In genomic region chr1:90718411-90719320, GRCh38 we compare ENCODE assay signal across 8 cellular contexts. TPM values are rescaled to one million over a fixed set of nuclear protein-coding genes. Genes with fewer than 3 reads are reported as not detected.
DNase-seq lines count a peak whose midpoint lies in the region; ATAC-seq and TF ChIP-seq lines count a peak whose summit lies in the region.

No MANE protein-coding gene starts in this region.

- H3K36me3 Mint-ChIP-seq in activated T-cell treated with anti-CD3 and anti-CD28 coated beads, Interleukin-2, amount 50 U/mL, for 4 hours (ENCODE audit: insufficient read depth), result peaks cover 2% of the 10 kb centered on the region
- H3K36me3 Mint-ChIP-seq in activated naive CD8-positive, alpha-beta T cell, result peaks cover 17% of the 10 kb centered on the region

- peaks cover 12 to 98% of the 10 kb centered on the region in 2 donors for H3K27me3 ChIP-seq in tibial artery
- peaks cover 88% of the 10 kb centered on the region for H3K27me3 ChIP-seq in brain microvascular endothelial cell (replicated peaks)

- no peak overlapping the region for H3K27ac ChIP-seq in tibial artery
- no peak overlapping the region for H3K27ac ChIP-seq in brain microvascular endothelial cell

- TF ChIP-seq CTCF in tibial artery (IDR thresholded peaks at IDR 0.05) (no peak), brain microvascular endothelial cell (IDR thresholded peaks at IDR 0.05; ENCODE audit: low read depth, low read length, missing control alignments) (no peak)

- peak overlapping the region; percentile 50 for H3K27ac Mint-ChIP-seq in activated naive CD8-positive, alpha-beta T cell

- H3K4me3 ChIP-seq in tibial artery (peak overlapping the region; percentile 33 to 47), brain microvascular endothelial cell (ENCODE audit: low read depth, low read length) (no peak overlapping the region)

- peaks cover 23% of the 10 kb centered on the region for H3K9me3 Mint-ChIP-seq in activated T-cell treated with anti-CD3 and anti-CD28 coated beads, Interleukin-2, amount 50 U/mL, for 4 hours
- H3K9me3 Mint-ChIP-seq in activated naive CD8-positive, alpha-beta T cell (ENCODE audit: low read depth), result peaks cover 12% of the 10 kb centered on the region

- DNase-seq in activated T-cell treated with anti-CD3 and anti-CD28 coated beads, Interleukin-2, amount 50 U/mL, for 4 hours, result no peak
- DNase-seq in activated T-cell treated with anti-CD3 and anti-CD28 coated beads, Interleukin-2, amount 50 U/mL, for 1 hour, result no peak
- DNase-seq in left kidney (ENCODE audit: low read depth, low spot score) (peak; percentile 70), tibial artery (no peak), brain microvascular endothelial cell (no peak), COR-L47 (lab: John Stamatoyannopoulos, UW) (no peak)

- in situ Hi-C loops in brain microvascular endothelial cell (cut with HindIII; ENCODE audit: low pct_ligation_motif_present, low sequenced_read_pairs), result no loop called here

- peaks cover 32% of the 10 kb centered on the region for H3K4me1 Mint-ChIP-seq in activated T-cell treated with anti-CD3 and anti-CD28 coated beads, Interleukin-2, amount 50 U/mL, for 4 hours (ENCODE audit: low read depth)
- peaks cover 29% of the 10 kb centered on the region for H3K4me1 Mint-ChIP-seq in activated naive CD8-positive, alpha-beta T cell (ENCODE audit: low read depth)

- H3K4me3 Mint-ChIP-seq in activated T-cell treated with anti-CD3 and anti-CD28 coated beads, Interleukin-2, amount 50 U/mL, for 4 hours, result peak overlapping the region; percentile 38
- peak overlapping the region; percentile 78 for H3K4me3 Mint-ChIP-seq in activated naive CD8-positive, alpha-beta T cell

- H3K9me3 ChIP-seq in tibial artery, result peaks cover 0 to 15% (median 8%) of the 10 kb centered on the region in 3 donors

- peaks cover 0 to 41% (median 29%) of the 10 kb centered on the region in 4 donors for H3K4me1 ChIP-seq in tibial artery

- no peak for ATAC-seq in activated T-cell treated with anti-CD3 and anti-CD28 coated beads, Interleukin-2, amount 50 U/mL, for 4 hours
- ATAC-seq in GM21717 (IDR thresholded peaks at IDR 0.05; ENCODE audit: unreplicated experiment), result no peak

- H3K36me3 ChIP-seq in tibial artery, result no peaks in the 10 kb centered on the region
- H3K36me3 ChIP-seq in brain microvascular endothelial cell (replicated peaks), result no peaks in the 10 kb centered on the region

- peaks cover 86% of the 10 kb centered on the region for H3K27me3 Mint-ChIP-seq in activated T-cell treated with anti-CD3 and anti-CD28 coated beads, Interleukin-2, amount 50 U/mL, for 4 hours (ENCODE audit: low read depth)
- peaks cover 57% of the 10 kb centered on the region for H3K27me3 Mint-ChIP-seq in activated naive CD8-positive, alpha-beta T cell

- intact Hi-C loops in tibial artery (cut with DNase I; ENCODE audit: low total_unique reads), result no loop called here

RNA-seq across cellular contexts. Expression of gene BARHL2, which starts 1.6 kb away (rescaled TPM):
- not detected for total RNA-seq in activated T-cell treated with anti-CD3 and anti-CD28 coated beads, Interleukin-2, amount 50 U/mL, for 4 hours
